In the genomic region with DNA sequence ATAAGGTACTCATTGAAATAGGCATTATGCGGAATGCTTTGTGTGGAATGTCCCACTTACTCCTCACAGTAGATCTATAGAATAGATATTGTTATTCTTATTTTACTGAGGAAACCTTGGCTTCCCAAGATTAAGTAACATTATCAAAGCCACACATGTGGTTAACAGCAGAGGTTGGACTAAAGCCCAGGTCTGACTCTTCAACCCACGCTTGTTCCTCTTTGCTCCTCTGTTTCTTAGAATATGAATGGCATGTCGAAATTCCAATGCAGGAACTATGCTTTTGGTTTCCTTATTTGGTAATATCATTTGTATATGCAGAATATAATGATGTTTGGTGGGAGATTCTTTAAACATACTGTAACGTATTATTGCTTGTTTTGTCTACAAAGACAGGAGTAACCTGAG, we compare ENCODE assay signal across 10 cellular contexts.
A peak's percentile ranks its signal among the peaks of the same experiment; 100 is the strongest.
DNase-seq lines count a peak whose midpoint lies in the region; ATAC-seq and TF ChIP-seq lines count a peak whose summit lies in the region.
"Had no signal": no experiment of that assay in that cellular context is flagged by ENCODE, and none has a peak within 500 bp of the region (broad histone marks: within the 10 kb centered on the region; RNA-seq: fewer than 3 reads in every experiment).

No MANE protein-coding gene starts in this region.

- H3K27me3 ChIP-seq in hepatocyte: no peaks in the 10 kb centered on the region

- H3K4me3 ChIP-seq in astrocyte of the spinal cord (ENCODE audit: low read depth, low read length) (no peak overlapping the region), hepatocyte (no peak overlapping the region)
- H3K4me3 ChIP-seq: prostate gland had no signal

- TF ChIP-seq CTCF in astrocyte of the spinal cord (IDR thresholded peaks at IDR 0.05; ENCODE audit: low read depth, low read length) (no peak), hepatocyte (IDR thresholded peaks at IDR 0.05; ENCODE audit: poor library complexity) (no peak)

- no peaks in the 10 kb centered on the region for H3K9me2 ChIP-seq in hepatocyte (replicated peaks; ENCODE audit: insufficient read depth)

- no peak for ATAC-seq in GM18873 (IDR thresholded peaks at IDR 0.05; ENCODE audit: low FRiP score, unreplicated experiment)
- ATAC-seq: stimulated activated naive B cell treated with anti-CD40 and anti-IgM and Interleukin-4, amounts not matched to agents 10 μg/mL and 1 μg/mL and 100 μg/mL, for 72 hours had no signal

- no peaks in the 10 kb centered on the region for H3K4me1 ChIP-seq in hepatocyte (ENCODE audit: insufficient read depth)
- H3K4me1 ChIP-seq: prostate gland had no signal

- peak; percentile 34 for DNase-seq in KG1 (lab: John Stamatoyannopoulos, UW)
- peak; percentile 97 for DNase-seq in astrocyte of the spinal cord (ENCODE audit: low read depth, low spot score)
- peak; percentile 8 for DNase-seq in hepatocyte (ENCODE audit: low spot score)
- DNase-seq in superior temporal gyrus (ENCODE audit: extremely low spot score): peak; percentile 35
- no peak for DNase-seq in HuH-7.5 (ENCODE audit: low spot score)
- DNase-seq in NCI-H1436 (lab: John Stamatoyannopoulos, UW): no peak
- no peak for DNase-seq in NCI-H748 treated with DMSO at 0.1 percent for 48 hours (lab: John Stamatoyannopoulos, UW)
- DNase-seq: stimulated activated naive B cell treated with anti-CD40 and anti-IgM and Interleukin-4, amounts not matched to agents 10 μg/mL and 1 μg/mL and 100 μg/mL, for 72 hours had no signal

- no peaks in the 10 kb centered on the region for H3K9me3 ChIP-seq in hepatocyte (ENCODE audit: low read depth)
- H3K9me3 ChIP-seq: prostate gland had no signal

- H3K27ac ChIP-seq in hepatocyte: no peak overlapping the region
- H3K27ac ChIP-seq: prostate gland had no signal

- no peaks in the 10 kb centered on the region for H4K20me1 ChIP-seq in hepatocyte (ENCODE audit: insufficient read depth, poor library complexity, severe bottlenecking)

- H3K36me3 ChIP-seq in hepatocyte (replicated peaks; ENCODE audit: insufficient read depth, low read depth): no peaks in the 10 kb centered on the region
- H3K36me3 ChIP-seq: prostate gland had no signal

- whole genome bisulfite sequencing in hepatocyte (ENCODE audit: low lambda C conversion rate, missing lambda C conversion rate): 65% methylated on average over 4 of the region's 4 CpGs

- in situ Hi-C loops in astrocyte of the spinal cord (cut with HindIII; ENCODE audit: low sequenced_read_pairs): no loop called here

- H3K4me2 ChIP-seq in hepatocyte: no peak overlapping the region

- no peaks in the 10 kb centered on the region for H3K79me2 ChIP-seq in hepatocyte

- H2AFZ ChIP-seq in hepatocyte: no peak overlapping the region

Comparison
In these comparisons a context has a peak if more than half of its experiments do, and no peak if none do; other contexts are left out.
1. DNase-seq: peak in KG1 (single experiment), astrocyte of the spinal cord (single experiment), hepatocyte (single experiment) and superior temporal gyrus (single experiment); none in HuH-7.5 (single experiment), NCI-H1436 (single experiment) and NCI-H748 treated with DMSO at 0.1 percent for 48 hours (single experiment).